ENCODE assay signal across 39 cellular contexts in the genomic region with DNA sequence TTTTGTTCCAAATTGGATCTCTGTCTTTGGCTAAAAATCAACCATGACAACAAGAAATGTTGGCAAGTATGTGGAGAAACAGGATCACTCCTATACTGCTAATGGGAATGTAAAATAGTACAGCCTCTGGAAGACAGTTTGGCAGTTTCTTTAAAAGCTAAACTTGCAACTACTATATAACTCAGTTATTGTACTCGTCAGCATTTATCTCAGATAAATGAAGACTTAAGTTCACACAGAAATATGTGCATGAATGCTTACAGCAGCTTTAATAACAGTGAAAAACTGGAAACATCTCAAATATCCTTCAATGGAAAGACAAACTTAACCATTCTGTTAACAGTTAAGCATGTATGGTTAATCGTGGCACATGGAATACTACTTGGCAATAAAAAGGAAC. TPM values are rescaled to one million over a fixed set of nuclear protein-coding genes. Genes with fewer than 3 reads are reported as not detected.
"Had no signal": no experiment of that assay in that cellular context is flagged by ENCODE, and none has a peak within 500 bp of the region (broad histone marks: within the 10 kb centered on the region; RNA-seq: fewer than 3 reads in every experiment).

No MANE protein-coding gene starts in this region.

- H3K4me3 Mint-ChIP-seq: activated B cell treated with CpG ODN at 0.5 μM for 24 hours; activated CD4-positive, alpha-beta memory T cell treated with anti-CD3 and anti-CD28 coated beads for 36 hours; activated CD4-positive, alpha-beta T cell treated with anti-CD3 and anti-CD28 coated beads, Interleukin-2, amount 10 ng/mL, durations not matched to agents 24 days and 14 days; activated CD8-positive, alpha-beta T cell treated with anti-CD3 and anti-CD28 coated beads for 36 hours; activated naive CD4-positive, alpha-beta T cell treated with anti-CD3 and anti-CD28 coated beads for 36 hours; activated naive CD4-positive, alpha-beta T cell treated with anti-CD3 and anti-CD28 coated beads, Interleukin-2, amount 50 U/mL, for 24 hours; activated naive CD8-positive, alpha-beta T cell; activated naive CD8-positive, alpha-beta T cell treated with anti-CD3 and anti-CD28 coated beads, Interleukin-2, amount 10 ng/mL, durations not matched to agents 7 days and 5 days; activated naive CD8-positive, alpha-beta T cell treated with anti-CD3 and anti-CD28 coated beads, Interleukin-2, amount 50 U/mL, for 24 hours; activated T-cell treated with anti-CD3 and anti-CD28 coated beads, Interleukin-2, amount 50 U/mL, for 4 hours; activated T-cell treated with anti-CD3 and anti-CD28 coated beads, Interleukin-2, amount 50 U/mL, for 72 hours; activated T-helper 1 cell treated with anti-CD3 and anti-CD28 coated beads, Interleukin-12 subunit alpha, Interleukin-12 subunit beta, Interleukin-2, Interleukin-4 antibody, amounts not matched to agents 30 ng/mL and 10 ng/mL and 1 ng/mL, durations not matched to agents 14 hours and 24 hours and 36 hours; activated T-helper 17 cell treated with anti-CD3 and anti-CD28 coated beads, Interleukin-2, amount 50 U/mL, for 72 hours; T-helper 1 cell treated with Interleukin-12 subunit alpha and Interleukin-12 subunit beta and Interleukin-4 antibody, amounts not matched to agents 30 μg/mL and 1 μg/mL, for 36 hours; T-helper 2 cell treated with Interferon-gamma antibody and Interleukin-4, amounts not matched to agents 5 μg/mL and 100 μg/mL, for 36 hours had no signal

- FAIRE-seq: TTC549 had no signal

- H3K27me3 ChIP-seq: ascending aorta, body of pancreas had no signal

- H3K4me1 Mint-ChIP-seq: activated B cell treated with CpG ODN at 0.5 μM for 24 hours; activated CD4-positive, alpha-beta T cell treated with anti-CD3 and anti-CD28 coated beads, Interleukin-2, amount 10 ng/mL, durations not matched to agents 24 days and 14 days; activated naive CD4-positive, alpha-beta T cell treated with anti-CD3 and anti-CD28 coated beads, Interleukin-2, amount 50 U/mL, for 24 hours; activated naive CD8-positive, alpha-beta T cell treated with anti-CD3 and anti-CD28 coated beads, Interleukin-2, amount 10 ng/mL, durations not matched to agents 7 days and 5 days; activated naive CD8-positive, alpha-beta T cell treated with anti-CD3 and anti-CD28 coated beads, Interleukin-2, amount 50 U/mL, for 24 hours; activated T-helper 17 cell treated with anti-CD3 and anti-CD28 coated beads, Interleukin-2, amount 50 U/mL, for 72 hours had no signal

- H3K27ac Mint-ChIP-seq: activated B cell treated with CpG ODN at 0.5 μM for 24 hours; activated CD4-positive, alpha-beta memory T cell treated with anti-CD3 and anti-CD28 coated beads for 36 hours; activated CD4-positive, alpha-beta T cell treated with anti-CD3 and anti-CD28 coated beads, Interleukin-2, amount 10 ng/mL, durations not matched to agents 24 days and 14 days; activated CD8-positive, alpha-beta T cell treated with anti-CD3 and anti-CD28 coated beads for 36 hours; activated naive CD4-positive, alpha-beta T cell treated with anti-CD3 and anti-CD28 coated beads for 36 hours; activated naive CD4-positive, alpha-beta T cell treated with anti-CD3 and anti-CD28 coated beads, Interleukin-2, amount 50 U/mL, for 24 hours; activated naive CD8-positive, alpha-beta T cell; activated naive CD8-positive, alpha-beta T cell treated with anti-CD3 and anti-CD28 coated beads, Interleukin-2, amount 10 ng/mL, durations not matched to agents 7 days and 5 days; activated naive CD8-positive, alpha-beta T cell treated with anti-CD3 and anti-CD28 coated beads, Interleukin-2, amount 50 U/mL, for 24 hours; activated T-cell treated with anti-CD3 and anti-CD28 coated beads, Interleukin-2, amount 50 U/mL, for 72 hours; activated T-helper 1 cell treated with anti-CD3 and anti-CD28 coated beads, Interleukin-12 subunit alpha, Interleukin-12 subunit beta, Interleukin-2, Interleukin-4 antibody, amounts not matched to agents 30 ng/mL and 10 ng/mL and 1 ng/mL, durations not matched to agents 14 hours and 24 hours and 36 hours; activated T-helper 17 cell treated with anti-CD3 and anti-CD28 coated beads, Interleukin-2, amount 50 U/mL, for 72 hours; T-helper 1 cell treated with Interleukin-12 subunit alpha and Interleukin-12 subunit beta and Interleukin-4 antibody, amounts not matched to agents 30 μg/mL and 1 μg/mL, for 36 hours; T-helper 2 cell treated with Interferon-gamma antibody and Interleukin-4, amounts not matched to agents 5 μg/mL and 100 μg/mL, for 36 hours had no signal

- H3K4me1 ChIP-seq: ascending aorta, body of pancreas, breast epithelium had no signal

- H3K27ac ChIP-seq: ascending aorta, body of pancreas, brain microvascular endothelial cell, breast epithelium, VCaP had no signal

- H3K4me3 ChIP-seq: ascending aorta, body of pancreas, breast epithelium had no signal

- H3K9me3 ChIP-seq: ascending aorta, body of pancreas, breast epithelium had no signal

- ATAC-seq: activated CD8-positive, alpha-beta T cell treated with anti-CD3 and anti-CD28 coated beads for 36 hours; activated naive CD8-positive, alpha-beta T cell treated with anti-CD3 and anti-CD28 coated beads, Interleukin-2, amount 50 U/mL, for 24 hours; activated T-cell treated with anti-CD3 and anti-CD28 coated beads, Interleukin-2, amount 50 U/mL, for 4 hours; activated T-cell treated with anti-CD3 and anti-CD28 coated beads, Interleukin-2, amount 50 U/mL, for 72 hours; activated T-helper 17 cell treated with anti-CD3 and anti-CD28 coated beads, Interleukin-2, amount 50 U/mL, for 72 hours; body of pancreas had no signal

- DNase-seq: activated B cell treated with CpG ODN at 0.5 μM for 24 hours; activated CD4-positive, alpha-beta memory T cell treated with anti-CD3 and anti-CD28 coated beads for 36 hours; activated CD4-positive, alpha-beta T cell treated with anti-CD3 and anti-CD28 coated beads for 4 hours; activated CD4-positive, alpha-beta T cell treated with anti-CD3 and anti-CD28 coated beads, Interleukin-2, amount 10 ng/mL, durations not matched to agents 24 days and 14 days; activated CD4-positive, alpha-beta T cell treated with anti-CD3 and anti-CD28 coated beads, Interleukin-2, amount 50 U/mL, for 1 hour; activated CD4-positive, alpha-beta T cell treated with anti-CD3 and anti-CD28 coated beads, Interleukin-2, amount 50 U/mL, for 4 hours; activated CD4-positive, CD25-positive, alpha-beta regulatory T cell treated with anti-CD3 and anti-CD28 coated beads, Interleukin-2, amount 50 U/mL, for 72 hours; activated CD8-positive, alpha-beta memory T cell treated with anti-CD3 and anti-CD28 coated beads, Interleukin-2, amount 50 U/mL, for 4 hours; activated CD8-positive, alpha-beta T cell treated with anti-CD3 and anti-CD28 coated beads for 36 hours; activated effector memory CD4-positive, alpha-beta T cell treated with anti-CD3 and anti-CD28 coated beads, Interleukin-2, amount 50 U/mL, for 16 hours; activated gamma-delta T cell treated with Interleukin-2 at 50 U/mL for 16 hours; activated naive CD4-positive, alpha-beta T cell; activated naive CD4-positive, alpha-beta T cell treated with anti-CD3 and anti-CD28 coated beads for 36 hours; activated naive CD8-positive, alpha-beta T cell treated with anti-CD3 and anti-CD28 coated beads, Interleukin-2, amount 10 ng/mL, durations not matched to agents 7 days and 5 days; activated naive CD8-positive, alpha-beta T cell treated with anti-CD3 and anti-CD28 coated beads, Interleukin-2, amount 50 U/mL, for 24 hours; activated T-cell treated with anti-CD3 and anti-CD28 coated beads for 4 hours; activated T-cell treated with anti-CD3 and anti-CD28 coated beads, Interleukin-2, amount 50 U/mL, for 1 hour; activated T-cell treated with anti-CD3 and anti-CD28 coated beads, Interleukin-2, amount 50 U/mL, for 4 hours; activated T-cell treated with anti-CD3 and anti-CD28 coated beads, Interleukin-2, amount 50 U/mL, for 72 hours; amygdala; anterior cingulate cortex; body of pancreas; brain microvascular endothelial cell; central memory CD4-positive, alpha-beta T cell; T-helper 1 cell; T-helper 2 cell; T-helper 9 cell had no signal

- H3K9me3 Mint-ChIP-seq: activated B cell treated with CpG ODN at 0.5 μM for 24 hours; activated CD4-positive, alpha-beta memory T cell treated with anti-CD3 and anti-CD28 coated beads for 36 hours; activated CD4-positive, alpha-beta T cell treated with anti-CD3 and anti-CD28 coated beads, Interleukin-2, amount 10 ng/mL, durations not matched to agents 24 days and 14 days; activated CD8-positive, alpha-beta T cell treated with anti-CD3 and anti-CD28 coated beads for 36 hours; activated naive CD4-positive, alpha-beta T cell treated with anti-CD3 and anti-CD28 coated beads for 36 hours; activated naive CD8-positive, alpha-beta T cell treated with anti-CD3 and anti-CD28 coated beads, Interleukin-2, amount 10 ng/mL, durations not matched to agents 7 days and 5 days; activated naive CD8-positive, alpha-beta T cell treated with anti-CD3 and anti-CD28 coated beads, Interleukin-2, amount 50 U/mL, for 24 hours; activated T-cell treated with anti-CD3 and anti-CD28 coated beads, Interleukin-2, amount 50 U/mL, for 4 hours; activated T-cell treated with anti-CD3 and anti-CD28 coated beads, Interleukin-2, amount 50 U/mL, for 72 hours; activated T-helper 1 cell treated with anti-CD3 and anti-CD28 coated beads, Interleukin-12 subunit alpha, Interleukin-12 subunit beta, Interleukin-2, Interleukin-4 antibody, amounts not matched to agents 30 ng/mL and 10 ng/mL and 1 ng/mL, durations not matched to agents 14 hours and 24 hours and 36 hours; activated T-helper 17 cell treated with anti-CD3 and anti-CD28 coated beads, Interleukin-2, amount 50 U/mL, for 72 hours; T-helper 1 cell treated with Interleukin-12 subunit alpha and Interleukin-12 subunit beta and Interleukin-4 antibody, amounts not matched to agents 30 μg/mL and 1 μg/mL, for 36 hours; T-helper 2 cell treated with Interferon-gamma antibody and Interleukin-4, amounts not matched to agents 5 μg/mL and 100 μg/mL, for 36 hours had no signal

- H3K36me3 ChIP-seq: ascending aorta, brain microvascular endothelial cell, breast epithelium had no signal

- H3K36me3 Mint-ChIP-seq: activated CD4-positive, alpha-beta memory T cell treated with anti-CD3 and anti-CD28 coated beads for 36 hours; activated naive CD4-positive, alpha-beta T cell treated with anti-CD3 and anti-CD28 coated beads, Interleukin-2, amount 50 U/mL, for 24 hours; activated naive CD8-positive, alpha-beta T cell; activated naive CD8-positive, alpha-beta T cell treated with anti-CD3 and anti-CD28 coated beads, Interleukin-2, amount 10 ng/mL, durations not matched to agents 7 days and 5 days had no signal

RNA-seq across cellular contexts. Expression of gene HAND2, which starts 15.4 kb away (rescaled TPM):
- total RNA-seq: activated B cell treated with CpG ODN at 0.5 μM for 24 hours; activated CD4-positive, alpha-beta memory T cell treated with anti-CD3 and anti-CD28 coated beads for 36 hours; activated CD4-positive, alpha-beta T cell treated with anti-CD3 and anti-CD28 coated beads, Interleukin-2, amount 10 ng/mL, durations not matched to agents 24 days and 14 days; activated CD8-positive, alpha-beta memory T cell treated with anti-CD3 and anti-CD28 coated beads for 36 hours; activated CD8-positive, alpha-beta T cell treated with anti-CD3 and anti-CD28 coated beads for 36 hours; activated naive CD4-positive, alpha-beta T cell treated with anti-CD3 and anti-CD28 coated beads for 36 hours; activated naive CD8-positive, alpha-beta T cell treated with anti-CD3 and anti-CD28 coated beads, Interleukin-2, amount 10 ng/mL, durations not matched to agents 7 days and 5 days; activated T-cell treated with anti-CD3 and anti-CD28 coated beads, Interleukin-2, amount 50 U/mL, for 4 hours; activated T-cell treated with anti-CD3 and anti-CD28 coated beads, Interleukin-2, amount 50 U/mL, for 72 hours; activated T-helper 1 cell treated with anti-CD3 and anti-CD28 coated beads, Interleukin-12 subunit alpha, Interleukin-12 subunit beta, Interleukin-2, Interleukin-4 antibody, amounts not matched to agents 30 ng/mL and 10 ng/mL and 1 ng/mL, durations not matched to agents 14 hours and 24 hours and 36 hours; activated T-helper 17 cell treated with anti-CD3 and anti-CD28 coated beads, Interleukin-2, amount 50 U/mL, for 72 hours; cerebellum had no signal
